In genomic region chr10:117549100-117549499, GRCh38 we compare ENCODE assay signal across 28 cellular contexts. TPM values are rescaled to one million over a fixed set of nuclear protein-coding genes. Genes with fewer than 3 reads are reported as not detected.
"Had no signal": no experiment of that assay in that cellular context is flagged by ENCODE, and none has a peak within 500 bp of the region (broad histone marks: within the 10 kb centered on the region; RNA-seq: fewer than 3 reads in every experiment).

No MANE protein-coding gene starts in this region.

- FAIRE-seq: endometrium, islet of Langerhans, pancreas, small intestine had no signal

- H3K36me3 ChIP-seq: esophagus muscularis mucosa, heart left ventricle, pancreas, suprapubic skin, thyroid gland, upper lobe of left lung, vagina had no signal

- H3K4me3 ChIP-seq: esophagus muscularis mucosa, heart left ventricle, lung, mucosa of descending colon, pancreas, suprapubic skin, thyroid gland, upper lobe of left lung, vagina had no signal

- H3K9me3 ChIP-seq: esophagus muscularis mucosa, heart left ventricle, mucosa of descending colon, pancreas, suprapubic skin, thyroid gland, upper lobe of left lung, vagina had no signal

- H3K4me1 ChIP-seq: foreskin keratinocyte had no signal

- ATAC-seq: foreskin keratinocyte; heart left ventricle; left colon; left ventricle myocardium superior; mucosa of descending colon; natural killer cell; pancreas; right cardiac atrium; stimulated activated effector memory CD8-positive, alpha-beta T cell treated with anti-CD3 and anti-CD28 coated beads, Interleukin-12 subunit alpha, Interleukin-12 subunit beta, amount 100 ng/mL, for 72 hours; stimulated activated naive CD8-positive, alpha-beta T cell treated with anti-CD3 and anti-CD28 coated beads, Interleukin-15, Interleukin-2, amounts not matched to agents 100 U/mL and 50 U/mL, for 24 hours had no signal

- DNase-seq: effector memory CD4-positive, alpha-beta T cell; foreskin keratinocyte; heart left ventricle; hippocampal formation; left colon; left ventricle myocardium superior; mesendoderm; mucosa of descending colon; natural killer cell; occipital lobe; pancreas; right cardiac atrium; small intestine; stimulated activated CD4-positive, alpha-beta T cell treated with anti-CD3 and anti-CD28 coated beads, Interleukin-12 subunit alpha, Interleukin-12 subunit beta, amount 100 ng/mL, for 4 hours; stimulated activated CD4-positive, alpha-beta T cell treated with anti-CD3 and anti-CD28 coated beads, Interleukin-2, amount 100 ng/mL, for 48 hours; stimulated activated CD8-positive, alpha-beta memory T cell treated with anti-CD3 and anti-CD28 coated beads, Interleukin-4, amount 100 ng/mL, for 48 hours; stimulated activated naive CD8-positive, alpha-beta T cell treated with anti-CD3 and anti-CD28 coated beads, Interleukin-15, Interleukin-2, amounts not matched to agents 100 U/mL and 50 U/mL, for 24 hours; thyroid gland; upper lobe of left lung had no signal

- H3K27ac ChIP-seq: esophagus muscularis mucosa, foreskin keratinocyte, heart left ventricle, pancreas, suprapubic skin, thyroid gland, upper lobe of left lung, vagina had no signal

RNA-seq across cellular contexts. Expression of gene EMX2, which starts 6.6 kb away (rescaled TPM):
- total RNA-seq: mucosa of descending colon, myocyte, natural killer cell, progenitor cell of endocrine pancreas had no signal
- polyA plus RNA-seq: lung had no signal
